In genomic region chr16:20901441-20902112, GRCh38 we compare ENCODE assay signal across 8 cellular contexts. TPM values are rescaled to one million over a fixed set of nuclear protein-coding genes. Genes with fewer than 3 reads are reported as not detected.
DNase-seq lines count a peak whose midpoint lies in the region; TF ChIP-seq lines count a peak whose summit lies in the region.

No MANE protein-coding gene starts in this region.

- POLR2A ChIA-PET in GM10248 (lab: Yijun Ruan, JAX), result no interaction called here

- DNase-seq in GM10248 (ENCODE audit: extremely low spot score) (peak; percentile 53), T-helper 1 cell (peak in 3 of 5 donors; percentile 3 to 36 (median 3)), coronary artery (ENCODE audit: low spot score) (peak; percentile 82), left kidney (ENCODE audit: low read depth, low spot score) (peak; percentile 84)
- no peak for DNase-seq in Jurkat, Clone E6-1 (ENCODE audit: low read depth, low spot score)
- peak; percentile 1 for DNase-seq in stimulated activated CD8-positive, alpha-beta memory T cell treated with anti-CD3 and anti-CD28 coated beads, Interleukin-4, amount 100 ng/mL, for 24 hours (ENCODE audit: low read depth)
- no peak for DNase-seq in NK-92 treated with Interleukin-12 subunit alpha and Interleukin-12 subunit beta, amount 100 ng/mL, for 24 hours (lab: John Stamatoyannopoulos, UW)

- CTCF ChIA-PET in GM10248 (lab: Yijun Ruan, JAX), result no interaction called here

- H3K4me3 ChIP-seq in Jurkat, Clone E6-1 (ENCODE audit: low read length), result peak overlapping the region; percentile 91
- H3K4me3 ChIP-seq in coronary artery, result peak overlapping the region; percentile 95

- H3K27ac ChIP-seq in 22Rv1 (peak overlapping the region; percentile 92), coronary artery (peak overlapping the region; percentile 86 to 100)

- TF ChIP-seq CTCF in 22Rv1 (IDR thresholded peaks at IDR 0.05) (no peak), GM10248 (IDR thresholded peaks at IDR 0.05; ENCODE audit: control extremely low read depth, extremely low read depth, low read depth, missing control alignments) (no peak), coronary artery (IDR thresholded peaks at IDR 0.05) (no peak)

RNA-seq across cellular contexts. Expression of gene LYRM1, which starts 1.0 kb away (rescaled TPM):
- 29.9 TPM for polyA plus RNA-seq in Jurkat, Clone E6-1 (2012; ENCODE audit: insufficient read depth, insufficient read length)

RNA-seq across cellular contexts. Expression of gene DCUN1D3, which starts 1.4 kb away (rescaled TPM):
- polyA plus RNA-seq in Jurkat, Clone E6-1 (2012; ENCODE audit: insufficient read depth, insufficient read length), result 2.1 TPM

Comparison
In these comparisons a context has a peak if more than half of its experiments do, and no peak if none do; other contexts are left out.
1. DNase-seq: peak in GM10248 (single experiment), T-helper 1 cell (3 of 5), coronary artery (single experiment), left kidney (single experiment) and stimulated activated CD8-positive, alpha-beta memory T cell treated with anti-CD3 and anti-CD28 coated beads, Interleukin-4, amount 100 ng/mL, for 24 hours (single experiment); none in Jurkat, Clone E6-1 (single experiment) and NK-92 treated with Interleukin-12 subunit alpha and Interleukin-12 subunit beta, amount 100 ng/mL, for 24 hours (single experiment).